8 cellular contexts compared by ENCODE assay signal in genomic region chr3:40452562-40452875, GRCh38. TPM values are rescaled to one million over a fixed set of nuclear protein-coding genes. Genes with fewer than 3 reads are reported as not detected.
DNase-seq lines count a peak whose midpoint lies in the region; ATAC-seq and TF ChIP-seq lines count a peak whose summit lies in the region.

No MANE protein-coding gene starts in this region.

- H3K27ac Mint-ChIP-seq in CD4-positive, CD25-positive, alpha-beta regulatory T cell = peak overlapping the region; percentile 99
- peak overlapping the region; percentile 97 for H3K27ac Mint-ChIP-seq in endothelial cell (ENCODE audit: unreplicated experiment)

- H2AFZ ChIP-seq in OCI-LY1 (ENCODE audit: low read length) = no peak overlapping the region
- H2AFZ ChIP-seq in neuron (ENCODE audit: low read depth, low read length) = peak overlapping the region; percentile 15

- H3K9ac ChIP-seq in OCI-LY1 (ENCODE audit: low read length) = peak overlapping the region; percentile 73

- H3F3A ChIP-seq in OCI-LY1 (ENCODE audit: insufficient read depth, low read length) = 0 out of 2 replicates have a peak, but pooled peaks cover 3% of the 10 kb centered on the region

- peak overlapping the region; percentile 78 for H3K4me2 ChIP-seq in OCI-LY1 (ENCODE audit: low read length)

- peaks cover 10% of the 10 kb centered on the region for H3K36me3 Mint-ChIP-seq in CD4-positive, CD25-positive, alpha-beta regulatory T cell
- no peaks in the 10 kb centered on the region for H3K36me3 Mint-ChIP-seq in endothelial cell (ENCODE audit: low read depth, unreplicated experiment)

- peaks cover 0 to 2% (median 0%) of the 10 kb centered on the region in 7 donors for H3K9me3 Mint-ChIP-seq in CD4-positive, CD25-positive, alpha-beta regulatory T cell
- no peaks in the 10 kb centered on the region for H3K9me3 Mint-ChIP-seq in endothelial cell (ENCODE audit: unreplicated experiment)

- no peaks in the 10 kb centered on the region for H3K27me3 ChIP-seq in CD4-positive, CD25-positive, alpha-beta regulatory T cell (ENCODE audit: control insufficient read depth, insufficient read depth, low read length)
- H3K27me3 ChIP-seq in OCI-LY1 (ENCODE audit: insufficient read depth, low read length) (no peaks in the 10 kb centered on the region), neuron (ENCODE audit: insufficient read depth, low read length) (no peaks in the 10 kb centered on the region)

- peaks cover 14% of the 10 kb centered on the region for H3K4me1 ChIP-seq in CD4-positive, CD25-positive, alpha-beta regulatory T cell (ENCODE audit: control insufficient read depth, insufficient read depth, low read length, poor library complexity, severe bottlenecking)
- H3K4me1 ChIP-seq in OCI-LY1 (ENCODE audit: insufficient read depth, low read length, severe bottlenecking) (peaks cover 34% of the 10 kb centered on the region), neuron (ENCODE audit: insufficient read depth, low read length) (peaks cover 13% of the 10 kb centered on the region)

- TF ChIP-seq CTCF in OCI-LY1 (IDR thresholded peaks at IDR 0.05; ENCODE audit: low read length) (no peak), endothelial cell (IDR thresholded peaks at IDR 0.05; ENCODE audit: unreplicated experiment) (no peak)

- no peaks in the 10 kb centered on the region for H3K9me2 ChIP-seq in OCI-LY1 (ENCODE audit: low read depth, low read length)

- peaks cover 0 to 37% (median 28%) of the 10 kb centered on the region in 4 donors for H3K4me1 Mint-ChIP-seq in CD4-positive, CD25-positive, alpha-beta regulatory T cell
- H3K4me1 Mint-ChIP-seq in endothelial cell (ENCODE audit: unreplicated experiment) = peaks cover 16% of the 10 kb centered on the region

- H4K20me1 ChIP-seq in OCI-LY1 (ENCODE audit: insufficient read depth, low read length) = no peaks in the 10 kb centered on the region

- no peak for ATAC-seq in CD4-positive, CD25-positive, alpha-beta regulatory T cell (ENCODE audit: low read depth in 2 of 2)
- ATAC-seq in HG03571 (IDR thresholded peaks at IDR 0.05; ENCODE audit: unreplicated experiment) = no peak

- peaks cover 3% of the 10 kb centered on the region for H3K79me2 ChIP-seq in OCI-LY1 (ENCODE audit: insufficient read depth, low read length)

- no peak for DNase-seq in CD4-positive, CD25-positive, alpha-beta regulatory T cell
- DNase-seq in endothelial cell (ENCODE audit: low spot score) = no peak
- DNase-seq in putamen (ENCODE audit: low spot score) = no peak
- DNase-seq in NCI-H524 treated with DMSO at 0.1 percent for 48 hours (lab: John Stamatoyannopoulos, UW) = no peak
- no peak for DNase-seq in NCI-H1417 (lab: John Stamatoyannopoulos, UW)

- no peaks in the 10 kb centered on the region for H3K36me3 ChIP-seq in CD4-positive, CD25-positive, alpha-beta regulatory T cell (ENCODE audit: control insufficient read depth, insufficient read depth, low read length)
- H3K36me3 ChIP-seq in OCI-LY1 (ENCODE audit: insufficient read depth, low read length) (peaks cover 2% of the 10 kb centered on the region; the same call in 1 of the 2 replicates), neuron (ENCODE audit: insufficient read depth, low read length) (no peaks in the 10 kb centered on the region)

- no peaks in the 10 kb centered on the region for H3K9me3 ChIP-seq in CD4-positive, CD25-positive, alpha-beta regulatory T cell (ENCODE audit: control insufficient read depth in 2 of 2, low read length in 2 of 2)
- no peaks in the 10 kb centered on the region for H3K9me3 ChIP-seq in OCI-LY1 (ENCODE audit: low read length)
- H3K9me3 ChIP-seq in neuron (ENCODE audit: low read length) = no peaks in the 10 kb centered on the region

- peak overlapping the region; percentile 94 for H3K27ac ChIP-seq in CD4-positive, CD25-positive, alpha-beta regulatory T cell (ENCODE audit: insufficient read depth, low read length, poor library complexity, severe bottlenecking)
- peak overlapping the region; percentile 52 for H3K27ac ChIP-seq in OCI-LY1 (ENCODE audit: low read depth, low read length, poor library complexity, severe bottlenecking)

- H3K27me3 Mint-ChIP-seq in CD4-positive, CD25-positive, alpha-beta regulatory T cell = peaks cover 6% of the 10 kb centered on the region
- peaks cover 7% of the 10 kb centered on the region for H3K27me3 Mint-ChIP-seq in endothelial cell (ENCODE audit: unreplicated experiment)

- H3K4me3 Mint-ChIP-seq in CD4-positive, CD25-positive, alpha-beta regulatory T cell = peak overlapping the region; percentile 91 to 98 (median 94)
- H3K4me3 Mint-ChIP-seq in endothelial cell (ENCODE audit: unreplicated experiment) = peak overlapping the region; percentile 90

- H3K4me3 ChIP-seq in CD4-positive, CD25-positive, alpha-beta regulatory T cell (ENCODE audit: low read depth, low read length) = peak overlapping the region; percentile 81
- H3K4me3 ChIP-seq in OCI-LY1 (ENCODE audit: low read depth, low read length, poor library complexity, severe bottlenecking) (peak overlapping the region; percentile 70), neuron (ENCODE audit: low read length) (peak overlapping the region; percentile 74)

RNA-seq across cellular contexts. Expression of gene RPL14, which starts 4.6 kb away (rescaled TPM):
- 2,234 TPM for total RNA-seq in CD4-positive, CD25-positive, alpha-beta regulatory T cell
- 1,000 to 10,000 TPM in 3 of 4 donors, 100 to 1,000 TPM in 1; 926 to 1,854 (median 1,324) TPM for polyA plus RNA-seq in CD4-positive, CD25-positive, alpha-beta regulatory T cell
- total RNA-seq in endothelial cell (ENCODE audit: unreplicated experiment) = 2,049 TPM

RNA-seq across cellular contexts. Expression of gene ZNF619, which starts 24.4 kb away (rescaled TPM):
- total RNA-seq in CD4-positive, CD25-positive, alpha-beta regulatory T cell = 5.3 TPM
- polyA plus RNA-seq in CD4-positive, CD25-positive, alpha-beta regulatory T cell = 1 to 10 TPM; 2.1 to 4.0 (median 3.2) TPM
- 8.0 TPM for total RNA-seq in endothelial cell (ENCODE audit: unreplicated experiment)

RNA-seq across cellular contexts. Expression of gene ZNF620, which starts 53.3 kb away (rescaled TPM):
- total RNA-seq in CD4-positive, CD25-positive, alpha-beta regulatory T cell = 2.4 TPM
- 1 to 10 TPM; 2.6 to 4.5 (median 3.4) TPM for polyA plus RNA-seq in CD4-positive, CD25-positive, alpha-beta regulatory T cell
- 8.3 TPM for total RNA-seq in endothelial cell (ENCODE audit: unreplicated experiment)
